ENCODE assay signal across 14 cellular contexts in genomic region chr2:190528521-190529001, GRCh38. TPM values are rescaled to one million over a fixed set of nuclear protein-coding genes. Genes with fewer than 3 reads are reported as not detected.
DNase-seq lines count a peak whose midpoint lies in the region; ATAC-seq, FAIRE-seq and TF ChIP-seq lines count a peak whose summit lies in the region.
"Had no signal": no experiment of that assay in that cellular context is flagged by ENCODE, and none has a peak within 500 bp of the region (broad histone marks: within the 10 kb centered on the region; RNA-seq: fewer than 3 reads in every experiment).

No MANE protein-coding gene starts in this region.

- no peak for FAIRE-seq in GM12891 (lab: Jason Lieb, UNC)
- FAIRE-seq: TTC549 had no signal

- no peak overlapping the region for H3K27ac ChIP-seq in osteoblast (ENCODE audit: low read depth, low read length)
- H3K27ac ChIP-seq: stomach had no signal

- H3K79me2 ChIP-seq in osteoblast (ENCODE audit: insufficient read depth, low read length) = no peaks in the 10 kb centered on the region

- H3K27ac Mint-ChIP-seq in dendritic cell treated with granulocyte-macrophage colony-stimulating factor and Interleukin-4, amounts not matched to agents 40 ng/mL and 50 ng/mL, for 4 days = peak overlapping the region; percentile 45
- H3K27ac Mint-ChIP-seq in osteocyte (ENCODE audit: unreplicated experiment) = peak overlapping the region; percentile 18

- H4K20me1 ChIP-seq in osteoblast (ENCODE audit: insufficient read depth, low read length) = no peaks in the 10 kb centered on the region

- peaks cover 60% of the 10 kb centered on the region for H3K4me1 Mint-ChIP-seq in dendritic cell treated with granulocyte-macrophage colony-stimulating factor and Interleukin-4, amounts not matched to agents 40 ng/mL and 50 ng/mL, for 4 days (ENCODE audit: low read depth)
- peaks cover 40% of the 10 kb centered on the region for H3K4me1 Mint-ChIP-seq in osteocyte (ENCODE audit: unreplicated experiment)

- no peak for DNase-seq in GM12891 (ENCODE audit: insufficient read length, low spot score)
- peak; percentile 62 for DNase-seq in NCI-H460 (ENCODE audit: extremely low read depth, low read depth)
- no peak for DNase-seq in osteocyte (ENCODE audit: extremely low spot score, unreplicated experiment)
- no peak for DNase-seq in osteoblast (ENCODE audit: insufficient read length, low spot score, missing footprints)
- DNase-seq in islet precursor cell = no peak
- DNase-seq in amniotic stem cell (lab: John Stamatoyannopoulos, UW) = no peak
- DNase-seq: effector CD4-positive, alpha-beta T cell; NCI-H1092 treated with DMSO at 0.1 percent for 48 hours; NCI-H82; stimulated activated CD4-positive, alpha-beta T cell treated with anti-CD3 and anti-CD28 coated beads, Interleukin-2, amount 100 ng/mL, for 24 hours; stomach had no signal

- H3K4me1 ChIP-seq in osteoblast (ENCODE audit: insufficient read depth, low read length) = peaks cover 22% of the 10 kb centered on the region

- intact Hi-C loops in dendritic cell treated with granulocyte-macrophage colony-stimulating factor and Interleukin-4, amounts not matched to agents 40 ng/mL and 50 ng/mL, for 4 days (cut with micrococcal nuclease) = no loop called here

- ATAC-seq in HG03135 (IDR thresholded peaks at IDR 0.05; ENCODE audit: unreplicated experiment) = no peak

- no peak overlapping the region for H2AFZ ChIP-seq in osteoblast (ENCODE audit: low read length)

- no peaks in the 10 kb centered on the region for H3K9me3 ChIP-seq in osteoblast (ENCODE audit: low read depth, low read length)
- H3K9me3 ChIP-seq: stomach had no signal

- H3K36me3 Mint-ChIP-seq in dendritic cell treated with granulocyte-macrophage colony-stimulating factor and Interleukin-4, amounts not matched to agents 40 ng/mL and 50 ng/mL, for 4 days (ENCODE audit: low read depth) = no peaks in the 10 kb centered on the region
- peaks cover 2% of the 10 kb centered on the region for H3K36me3 Mint-ChIP-seq in osteocyte (ENCODE audit: unreplicated experiment)

- no peaks in the 10 kb centered on the region for H3K9me3 Mint-ChIP-seq in dendritic cell treated with granulocyte-macrophage colony-stimulating factor and Interleukin-4, amounts not matched to agents 40 ng/mL and 50 ng/mL, for 4 days
- no peaks in the 10 kb centered on the region for H3K9me3 Mint-ChIP-seq in osteocyte (ENCODE audit: unreplicated experiment)

- H3K4me3 ChIP-seq in osteoblast (ENCODE audit: insufficient read depth, low read length) = no peak overlapping the region
- H3K4me3 ChIP-seq: stomach had no signal

- no peak overlapping the region for H3K4me2 ChIP-seq in osteoblast (ENCODE audit: insufficient read depth, low read length)

- no peak for TF ChIP-seq CTCF in osteocyte (IDR thresholded peaks at IDR 0.05)
- TF ChIP-seq CTCF in osteoblast (IDR thresholded peaks at IDR 0.05; ENCODE audit: extremely low read depth, low read depth, low read length) = no peak

- no peak overlapping the region for H3K4me3 Mint-ChIP-seq in dendritic cell treated with granulocyte-macrophage colony-stimulating factor and Interleukin-4, amounts not matched to agents 40 ng/mL and 50 ng/mL, for 4 days
- no peak overlapping the region for H3K4me3 Mint-ChIP-seq in osteocyte (ENCODE audit: unreplicated experiment)

- no peak for TF ChIP-seq POLR2A in GM12891 (IDR thresholded peaks at IDR 0.05; ENCODE audit: low read depth, low read length)

- H3K36me3 ChIP-seq in osteoblast (ENCODE audit: insufficient read depth, low read length) = no peaks in the 10 kb centered on the region
- H3K36me3 ChIP-seq: stomach had no signal

- no peaks in the 10 kb centered on the region for H3K27me3 ChIP-seq in osteoblast (ENCODE audit: insufficient read depth, low read length)
- H3K27me3 ChIP-seq: stomach had no signal

- H3K27me3 Mint-ChIP-seq in dendritic cell treated with granulocyte-macrophage colony-stimulating factor and Interleukin-4, amounts not matched to agents 40 ng/mL and 50 ng/mL, for 4 days = no peaks in the 10 kb centered on the region
- H3K27me3 Mint-ChIP-seq in osteocyte (ENCODE audit: unreplicated experiment) = no peaks in the 10 kb centered on the region

TF ChIP-seq in GM12891, 5 proteins besides CTCF, POLR2A, EP300 and RAD21:
- TF ChIP-seq POU2F2 (IDR thresholded peaks at IDR 0.05; ENCODE audit: low read depth, low read length) (no peak), SPI1 (IDR thresholded peaks at IDR 0.05; ENCODE audit: low read depth, low read length) (peak; percentile 41; the same call in 1 of the 2 replicates)

RNA-seq across cellular contexts. Expression of gene NEMP2, which starts 6.0 kb away (rescaled TPM):
- polyA plus RNA-seq in GM12891 (2012; ENCODE audit: low read depth, missing spikeins) = 4.1 TPM
- 12.9 and 13.0 TPM in 2 replicates for total RNA-seq in NCI-H460 (2014; rRNA removed; shearing (Covaris generic))
- 6.4 and 12.8 TPM in 2 replicates for polyA plus RNA-seq in NCI-H460 (2014; cell fraction: nucleus; rRNA removed)
- total RNA-seq in osteocyte (11.7 and 11.9 TPM in 2 replicates), osteoblast (3.8 and 4.7 TPM in 2 replicates)
